ENCODE assay signal across 22 cellular contexts in the genomic region with DNA sequence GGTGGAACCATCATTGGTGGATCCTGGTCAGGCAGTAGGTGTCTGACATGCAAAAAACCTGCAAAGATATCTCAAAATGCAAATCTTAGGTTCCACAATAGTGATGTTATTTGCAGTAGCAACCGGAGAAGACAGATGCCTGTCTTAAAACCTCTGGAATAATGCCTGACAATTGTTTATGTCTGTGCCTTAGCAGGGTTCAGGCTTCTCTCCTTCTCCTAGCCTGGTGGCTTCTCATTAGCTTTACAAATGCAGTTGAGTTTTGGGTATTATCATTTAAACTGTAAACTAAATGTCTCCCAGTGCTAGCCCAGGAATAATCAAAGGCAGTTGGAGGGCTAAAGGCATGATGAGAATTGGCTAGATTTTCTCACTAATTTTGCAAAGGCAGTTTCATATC.
DNase-seq lines count a peak whose midpoint lies in the region; ATAC-seq and TF ChIP-seq lines count a peak whose summit lies in the region.
"Had no signal": no experiment of that assay in that cellular context is flagged by ENCODE, and none has a peak within 500 bp of the region (broad histone marks: within the 10 kb centered on the region; RNA-seq: fewer than 3 reads in every experiment).

No MANE protein-coding gene starts in this region.

- H3K36me3 Mint-ChIP-seq in H9 (ENCODE audit: insufficient read depth in 1 of 3, low read depth in 3 of 3) (peaks cover 10 to 17% (median 12%) of the 10 kb centered on the region in 3 experiments), WTC11 (peaks cover 25% of the 10 kb centered on the region), endodermal cell (ENCODE audit: low read depth) (no peaks in the 10 kb centered on the region)
- H3K36me3 Mint-ChIP-seq: CD14-positive monocyte; CD8-positive, alpha-beta memory T cell had no signal

- no peak overlapping the region for H2BK12ac ChIP-seq in H9 (ENCODE audit: insufficient read length, low read depth, low read length)

- no peak overlapping the region for H2BK20ac ChIP-seq in H9 (ENCODE audit: low read depth, low read length, poor library complexity, severe bottlenecking)

- H3K27me3 ChIP-seq in H9 (ENCODE audit: insufficient read depth, low read length) (no peaks in the 10 kb centered on the region), endodermal cell (ENCODE audit: control insufficient read depth, insufficient read depth, low read length, poor library complexity, severe bottlenecking) (no peaks in the 10 kb centered on the region)
- H3K27me3 ChIP-seq: BE2C; BLaER1 treated with 17β-estradiol and CSF1 and Interleukin-3, amounts not matched to agents 10 nM and 100 nM had no signal

- peak overlapping the region; percentile 4 for H3K4me2 ChIP-seq in H9 (ENCODE audit: insufficient read depth, insufficient read length, low read length)
- H3K4me2 ChIP-seq: A549; BLaER1 treated with 17β-estradiol and CSF1 and Interleukin-3, amounts not matched to agents 10 nM and 100 nM had no signal

- no peak overlapping the region for H3K23ac ChIP-seq in H9 (ENCODE audit: insufficient read length, low read depth, low read length)

- H3K4me3 ChIP-seq in endodermal cell (ENCODE audit: low read length), result no peak overlapping the region
- H3K4me3 ChIP-seq: A549; BLaER1 treated with 17β-estradiol and CSF1 and Interleukin-3, amounts not matched to agents 10 nM and 100 nM; GM12878; GM23248 had no signal

- H4K8ac ChIP-seq in H9 (replicated peaks; ENCODE audit: insufficient read length, low read depth, low read length), result no peak overlapping the region

- H3K4ac ChIP-seq in H9 (ENCODE audit: low read depth, low read length), result no peak overlapping the region

- no peak overlapping the region for H2BK15ac ChIP-seq in H9 (ENCODE audit: low read depth, low read length)

- no peaks in the 10 kb centered on the region for H3K79me2 ChIP-seq in H9 (ENCODE audit: insufficient read depth, low read length)

- H3K9ac ChIP-seq in H9 (ENCODE audit: extremely low read depth, insufficient read length, low read length) (no peak overlapping the region), endodermal cell (ENCODE audit: extremely low read depth, low read length, poor library complexity, severe bottlenecking) (no peak overlapping the region)
- H3K9ac ChIP-seq: BLaER1 treated with 17β-estradiol and CSF1 and Interleukin-3, amounts not matched to agents 10 nM and 100 nM; GM23248 had no signal

- no peak overlapping the region for H2BK120ac ChIP-seq in H9 (ENCODE audit: low read depth, low read length, poor library complexity, severe bottlenecking)

- no peak overlapping the region for H3K14ac ChIP-seq in H9 (ENCODE audit: insufficient read depth, low read length)

- H4K91ac ChIP-seq in H9 (ENCODE audit: insufficient read length, low read depth, low read length), result no peak overlapping the region

- no peak overlapping the region for H2AFZ ChIP-seq in H9 (ENCODE audit: low read length)
- H2AFZ ChIP-seq: GM23248 had no signal

- DNase-seq in H9 (no peak), WTC11 (ENCODE audit: low spot score) (no peak), iPS DF 19.7 (ENCODE audit: low read depth, low spot score) (peak; percentile 12), NCI-H510A (lab: John Stamatoyannopoulos, UW) (no peak), NCI-H2171 treated with DMSO at 0.1 percent for 48 hours (lab: John Stamatoyannopoulos, UW) (no peak), endodermal cell (no peak)
- DNase-seq: 8988T; ACHN; AML-193; BE2C; CD4-positive, alpha-beta T cell; CD8-positive, alpha-beta memory T cell; DMS 273 treated with DMSO at 0.1 percent for 48 hours; DMS79; EL; GDM1; GM23248; HCEC 1CT had no signal

- CTCF ChIA-PET in WTC11 (lab: Charles Lee), result no interaction called here

- TF ChIP-seq CTCF in H9 (conservative IDR thresholded peaks at IDR 0.05) (no peak), WTC11 (IDR thresholded peaks at IDR 0.05) (no peak), endodermal cell (conservative IDR thresholded peaks at IDR 0.05) (no peak)

- H3K27me3 Mint-ChIP-seq in H9 (ENCODE audit: low read depth) (no peaks in the 10 kb centered on the region; the same call in 1 of the 2 replicates), WTC11 (ENCODE audit: low read depth) (no peaks in the 10 kb centered on the region; the same call in 1 of the 2 replicates), endodermal cell (ENCODE audit: insufficient read depth) (no peaks in the 10 kb centered on the region)
- H3K27me3 Mint-ChIP-seq: CD4-positive, alpha-beta T cell; CD8-positive, alpha-beta memory T cell had no signal

- POLR2A ChIA-PET in WTC11 (lab: Charles Lee), result no interaction called here

- H3K4me3 Mint-ChIP-seq in H9 (no peak overlapping the region), WTC11 (0 out of 2 replicates have a peak overlapping the region, but pooled peaks have one; percentile 5), endodermal cell (no peak overlapping the region)
- H3K4me3 Mint-ChIP-seq: CD14-positive monocyte; CD4-positive, alpha-beta T cell; CD8-positive, alpha-beta memory T cell had no signal

- no peak overlapping the region for H2BK5ac ChIP-seq in H9 (ENCODE audit: insufficient read length, low read length)

- H3K36me3 ChIP-seq in endodermal cell (ENCODE audit: control insufficient read depth, insufficient read depth, low read length), result no peaks in the 10 kb centered on the region
- H3K36me3 ChIP-seq: BE2C; BLaER1 treated with 17β-estradiol and CSF1 and Interleukin-3, amounts not matched to agents 10 nM and 100 nM had no signal

- no peaks in the 10 kb centered on the region for H4K20me1 ChIP-seq in H9 (ENCODE audit: control insufficient read depth, insufficient read depth, insufficient read length)
- H4K20me1 ChIP-seq: BLaER1 treated with 17β-estradiol and CSF1 and Interleukin-3, amounts not matched to agents 10 nM and 100 nM had no signal

- H3K56ac ChIP-seq in H9 (ENCODE audit: insufficient read length, low read depth, low read length), result no peak overlapping the region

- H3K27ac ChIP-seq in H9 (ENCODE audit: insufficient read length, low read depth, low read length), result no peak overlapping the region
- H3K27ac ChIP-seq in endodermal cell (ENCODE audit: low read depth, low read length), result no peak overlapping the region
- H3K27ac ChIP-seq: A549; BLaER1 treated with 17β-estradiol and CSF1 and Interleukin-3, amounts not matched to agents 10 nM and 100 nM; GM23248 had no signal

- H3K79me1 ChIP-seq in H9 (ENCODE audit: insufficient read depth, low read depth, low read length, poor library complexity, severe bottlenecking), result no peaks in the 10 kb centered on the region

- no peak overlapping the region for H4K5ac ChIP-seq in H9 (ENCODE audit: insufficient read length, low read depth, low read length)

- H3K18ac ChIP-seq in H9 (ENCODE audit: insufficient read length, low read depth, low read length), result no peak overlapping the region

- H3K4me1 ChIP-seq in H9 (ENCODE audit: insufficient read depth, low read length), result peaks cover 7% of the 10 kb centered on the region; the same call in 1 of the 2 replicates
- peaks cover 11% of the 10 kb centered on the region for H3K4me1 ChIP-seq in endodermal cell (ENCODE audit: control insufficient read depth, insufficient read depth, low read length)
- H3K4me1 ChIP-seq: A549, BE2C had no signal

- ATAC-seq in WTC11, result peak; percentile 91
- ATAC-seq: A549, GM12878 had no signal

- H3K4me1 Mint-ChIP-seq in H9 (peaks cover 19 to 24% of the 10 kb centered on the region in 2 experiments), WTC11 (peaks cover 36% of the 10 kb centered on the region), endodermal cell (peaks cover 11% of the 10 kb centered on the region)
- H3K4me1 Mint-ChIP-seq: CD14-positive monocyte; CD8-positive, alpha-beta memory T cell had no signal

- H3K27ac Mint-ChIP-seq in H9 (peak overlapping the region; percentile 75 to 94 (median 92); a peak in 6 of 7 replicates), WTC11 (peak overlapping the region; percentile 78; the same call in 1 of the 2 replicates), endodermal cell (no peak overlapping the region)
- H3K27ac Mint-ChIP-seq: CD14-positive monocyte; CD4-positive, alpha-beta T cell; CD8-positive, alpha-beta memory T cell had no signal

- H3K9me3 ChIP-seq in H9 (ENCODE audit: control insufficient read depth, low read depth, low read length), result no peaks in the 10 kb centered on the region
- H3K9me3 ChIP-seq in endodermal cell (ENCODE audit: control insufficient read depth, low read length), result no peaks in the 10 kb centered on the region
- H3K9me3 ChIP-seq: A549; BE2C; BLaER1 treated with 17β-estradiol and CSF1 and Interleukin-3, amounts not matched to agents 10 nM and 100 nM had no signal

- no peak overlapping the region for H2AK5ac ChIP-seq in H9 (ENCODE audit: insufficient read length, low read length)

- WGBS in H9 (ENCODE audit: extremely low coverage, insufficient read length, low lambda C conversion rate), result no CpG with 5 or more reads among the region's 1 CpG
- WGBS in endodermal cell (ENCODE audit: insufficient coverage in 1 of 2, insufficient read length in 1 of 2), 2 experiments, result 65 to 67% methylated on average over 1 of the region's 1 CpG

- no peaks in the 10 kb centered on the region for H3K23me2 ChIP-seq in H9 (ENCODE audit: insufficient read length, low read depth, low read length, poor library complexity, severe bottlenecking)

- no peak overlapping the region for H3T11ph ChIP-seq in H9 (ENCODE audit: low read length)

- peaks cover 14 to 17% of the 10 kb centered on the region in 2 experiments; a peak in 4 of 5 replicates for H3K9me3 Mint-ChIP-seq in H9
- peaks cover 25% of the 10 kb centered on the region for H3K9me3 Mint-ChIP-seq in WTC11
- H3K9me3 Mint-ChIP-seq in endodermal cell, result peaks cover 8% of the 10 kb centered on the region
- H3K9me3 Mint-ChIP-seq: CD4-positive, alpha-beta T cell had no signal

TF ChIP-seq in WTC11, 78 proteins besides CTCF, POLR2A, EP300 and RAD21 (continues in another document):
- TF ChIP-seq IRF2 (CRISPR knock-in tag; IDR thresholded peaks at IDR 0.05; ENCODE audit: borderline replicate concordance, low read depth), result no peak
- no peak for TF ChIP-seq TEAD4 (CRISPR knock-in tag; IDR thresholded peaks at IDR 0.05)
- no peak for TF ChIP-seq ATF2 (CRISPR knock-in tag; IDR thresholded peaks at IDR 0.05; ENCODE audit: borderline replicate concordance, low read depth)
- TF ChIP-seq RELA (CRISPR knock-in tag; IDR thresholded peaks at IDR 0.05; ENCODE audit: borderline replicate concordance), result no peak
